8 cellular contexts compared by ENCODE assay signal in the genomic region with DNA sequence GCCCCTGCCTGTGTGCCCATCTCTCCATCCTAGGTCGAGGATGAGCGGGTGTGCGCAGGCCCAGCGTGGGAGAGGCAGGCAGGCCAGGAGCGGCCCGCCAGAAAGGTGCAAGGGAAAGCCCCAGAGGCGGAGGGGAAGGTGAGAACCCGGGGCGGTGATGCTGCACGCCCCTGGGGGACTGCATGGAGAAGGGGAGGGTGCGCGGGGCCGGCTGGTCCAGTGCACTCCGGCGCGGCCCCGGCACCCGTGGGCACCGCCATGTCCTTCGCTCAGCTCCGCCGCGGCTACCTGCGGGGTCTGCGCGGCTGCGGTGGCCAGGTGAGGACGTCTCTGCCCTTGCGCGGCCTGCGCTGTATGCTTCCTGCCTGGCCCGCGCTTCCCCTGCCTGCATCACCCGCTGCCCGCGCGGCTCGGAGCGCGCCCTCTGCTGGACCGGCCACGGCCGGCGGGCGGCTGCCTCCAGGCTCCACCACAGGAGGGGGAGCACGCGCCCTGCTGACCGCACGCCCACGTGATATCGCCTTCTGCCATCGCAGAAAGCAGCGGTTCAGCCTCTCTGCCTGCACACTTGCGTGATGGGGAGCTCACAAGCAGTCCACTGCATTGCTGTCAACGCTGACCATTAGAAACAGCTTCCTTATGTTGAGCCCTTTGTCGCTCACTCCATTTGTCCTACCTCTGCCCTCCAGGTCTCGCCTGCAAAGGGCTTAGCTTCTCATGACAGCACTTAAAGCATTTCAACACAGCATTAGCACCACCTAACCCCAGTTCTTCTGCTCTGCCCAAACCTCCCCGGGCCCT.
DNase-seq lines count a peak whose midpoint lies in the region; ATAC-seq and TF ChIP-seq lines count a peak whose summit lies in the region.

No MANE protein-coding gene starts in this region.

- peaks cover 23% of the 10 kb centered on the region for H3K4me1 Mint-ChIP-seq in WTC11

- POLR2A ChIA-PET in WTC11 (lab: Charles Lee), result interaction anchor here (0.6 kb wide), 1 partner anchor 929 kb away, joined by 5 read pairs; no protein-coding TSS in a partner anchor

- H3K27ac ChIP-seq in HL-60 (replicated peaks) (no peak overlapping the region), caudate nucleus (ENCODE audit: low read depth, low read length) (no peak overlapping the region)

- H3K36me3 Mint-ChIP-seq in WTC11, result no peaks in the 10 kb centered on the region

- DNase-seq in COLO829 (ENCODE audit: low spot score) (peak; percentile 13), GM20000 (ENCODE audit: low spot score) (peak; percentile 89), HL-60 (ENCODE audit: low read depth in 1 of 2, low spot score in 1 of 2) (peak; percentile 16 to 52), WTC11 (ENCODE audit: low spot score) (peak; percentile 89), caudate nucleus (lab: John Stamatoyannopoulos, UW) (peak in 57 of 61 donors; percentile 30 to 87 (median 73)), kidney glomerular epithelial cell (lab: John Stamatoyannopoulos, UW) (peak; percentile 63), NCI-H1436 (lab: John Stamatoyannopoulos, UW) (no peak)
- peak; percentile 10 to 58 (median 38) for DNase-seq in stimulated activated CD4-positive, alpha-beta T cell treated with anti-CD3 and anti-CD28 coated beads, Interleukin-1b, Interleukin-23, amount 100 ng/mL, for 24 hours (ENCODE audit: low read depth in 4 of 4, low spot score in 1 of 4)

- peak overlapping the region; percentile 50 for H3K4me3 Mint-ChIP-seq in WTC11

- H3K27ac Mint-ChIP-seq in WTC11, result no peak overlapping the region

- CTCF ChIA-PET in WTC11 (lab: Charles Lee), result interaction anchor here (0.6 to 2.4 kb wide), 20 partner anchors 9 to 622 kb away, joined by 3 to 19 read pairs (median 4); no protein-coding TSS in a partner anchor

- H3K4me3 ChIP-seq in HL-60 (replicated peaks; ENCODE audit: insufficient read depth, low read length), result no peak overlapping the region

- H3K9me3 Mint-ChIP-seq in WTC11, result peaks cover 4% of the 10 kb centered on the region; the same call in 1 of the 2 replicates

- H3K27me3 ChIP-seq in HL-60 (ENCODE audit: insufficient read depth, poor library complexity, severe bottlenecking), result peaks cover 5% of the 10 kb centered on the region

- H3K27me3 Mint-ChIP-seq in WTC11 (ENCODE audit: low read depth), result peaks cover 32% of the 10 kb centered on the region

- TF ChIP-seq CTCF in GM20000 (IDR thresholded peaks at IDR 0.05; ENCODE audit: extremely low read depth, missing control alignments), result peak; percentile 97
- TF ChIP-seq CTCF in HL-60 (IDR thresholded peaks at IDR 0.05; ENCODE audit: insufficient read depth, low read length), result peak; percentile 27
- TF ChIP-seq CTCF in WTC11 (IDR thresholded peaks at IDR 0.05), result 0 out of 2 replicates have a peak, but pooled peaks have one; percentile 61

- ATAC-seq in WTC11, result peak; percentile 93

TF ChIP-seq in WTC11, 78 proteins besides CTCF, POLR2A, EP300 and RAD21 (continues in another document):
- TF ChIP-seq ZNF121 (CRISPR knock-in tag; IDR thresholded peaks at IDR 0.05), result peak; percentile 92
- no peak for TF ChIP-seq ZNF317 (CRISPR knock-in tag; IDR thresholded peaks at IDR 0.05; ENCODE audit: borderline replicate concordance, low read depth)
- no peak for TF ChIP-seq OVOL2 (CRISPR knock-in tag; IDR thresholded peaks at IDR 0.05; ENCODE audit: borderline replicate concordance)
- TF ChIP-seq USF1 (CRISPR knock-in tag; IDR thresholded peaks at IDR 0.05), result peak; percentile 97
- TF ChIP-seq ZNF138 (CRISPR knock-in tag; conservative IDR thresholded peaks at IDR 0.05), result peak; percentile 87; the same call in 1 of the 2 replicates
- TF ChIP-seq, protein P1, sequence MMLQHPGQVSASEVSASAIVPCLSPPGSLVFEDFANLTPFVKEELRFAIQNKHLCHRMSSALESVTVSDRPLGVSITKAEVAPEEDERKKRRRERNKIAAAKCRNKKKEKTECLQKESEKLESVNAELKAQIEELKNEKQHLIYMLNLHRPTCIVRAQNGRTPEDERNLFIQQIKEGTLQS (CRISPR knock-in tag; conservative IDR thresholded peaks at IDR 0.05), result no peak
- peak; percentile 67; the same call in 1 of the 2 replicates for TF ChIP-seq RELA (CRISPR knock-in tag; IDR thresholded peaks at IDR 0.05; ENCODE audit: borderline replicate concordance)
- TF ChIP-seq, protein P2, sequence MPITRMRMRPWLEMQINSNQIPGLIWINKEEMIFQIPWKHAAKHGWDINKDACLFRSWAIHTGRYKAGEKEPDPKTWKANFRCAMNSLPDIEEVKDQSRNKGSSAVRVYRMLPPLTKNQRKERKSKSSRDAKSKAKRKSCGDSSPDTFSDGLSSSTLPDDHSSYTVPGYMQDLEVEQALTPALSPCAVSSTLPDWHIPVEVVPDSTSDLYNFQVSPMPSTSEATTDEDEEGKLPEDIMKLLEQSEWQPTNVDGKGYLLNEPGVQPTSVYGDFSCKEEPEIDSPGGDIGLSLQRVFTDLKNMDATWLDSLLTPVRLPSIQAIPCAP (CRISPR knock-in tag; IDR thresholded peaks at IDR 0.05), result peak; percentile 87; the same call in 1 of the 2 replicates
- TF ChIP-seq GTF2I (CRISPR knock-in tag; conservative IDR thresholded peaks at IDR 0.05), result no peak
- TF ChIP-seq E2F5 (CRISPR knock-in tag; IDR thresholded peaks at IDR 0.05), result peak; percentile 94
- no peak for TF ChIP-seq ZNF425 (CRISPR knock-in tag; conservative IDR thresholded peaks at IDR 0.05)
- TF ChIP-seq, protein P3, sequence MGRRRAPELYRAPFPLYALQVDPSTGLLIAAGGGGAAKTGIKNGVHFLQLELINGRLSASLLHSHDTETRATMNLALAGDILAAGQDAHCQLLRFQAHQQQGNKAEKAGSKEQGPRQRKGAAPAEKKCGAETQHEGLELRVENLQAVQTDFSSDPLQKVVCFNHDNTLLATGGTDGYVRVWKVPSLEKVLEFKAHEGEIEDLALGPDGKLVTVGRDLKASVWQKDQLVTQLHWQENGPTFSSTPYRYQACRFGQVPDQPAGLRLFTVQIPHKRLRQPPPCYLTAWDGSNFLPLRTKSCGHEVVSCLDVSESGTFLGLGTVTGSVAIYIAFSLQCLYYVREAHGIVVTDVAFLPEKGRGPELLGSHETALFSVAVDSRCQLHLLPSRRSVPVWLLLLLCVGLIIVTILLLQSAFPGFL (CRISPR knock-in tag; IDR thresholded peaks at IDR 0.05; ENCODE audit: borderline replicate concordance), result no peak
- TF ChIP-seq TEAD1 (CRISPR knock-in tag; IDR thresholded peaks at IDR 0.05), result peak; percentile 94
- no peak for TF ChIP-seq ELF4 (CRISPR knock-in tag; IDR thresholded peaks at IDR 0.05; ENCODE audit: low read depth)
- TF ChIP-seq TCF7 (CRISPR knock-in tag; IDR thresholded peaks at IDR 0.05; ENCODE audit: low read depth), result no peak
- TF ChIP-seq ZNF423 (CRISPR knock-in tag; IDR thresholded peaks at IDR 0.05), result no peak; the same call in 1 of the 2 replicates
- no peak for TF ChIP-seq NFATC4 (CRISPR knock-in tag; IDR thresholded peaks at IDR 0.05)

Comparison
In these comparisons a context has a peak if more than half of its experiments do, and no peak if none do; other contexts are left out.
1. CTCF ChIP-seq: peak in every context shown above with its lines; median percentile 97 in GM20000; 61 in WTC11; 27 in HL-60.